ENCODE assay signal across 18 cellular contexts in genomic region chr1:192766876-192767275, GRCh38. TPM values are rescaled to one million over a fixed set of nuclear protein-coding genes. Genes with fewer than 3 reads are reported as not detected.
DNase-seq lines count a peak whose midpoint lies in the region; ATAC-seq and TF ChIP-seq lines count a peak whose summit lies in the region.
"Had no signal": no experiment of that assay in that cellular context is flagged by ENCODE, and none has a peak within 500 bp of the region (broad histone marks: within the 10 kb centered on the region; RNA-seq: fewer than 3 reads in every experiment).

No MANE protein-coding gene starts in this region.

- H3K23me2 ChIP-seq in H9 (ENCODE audit: insufficient read length, low read depth, low read length, poor library complexity, severe bottlenecking): no peaks in the 10 kb centered on the region

- H2AK5ac ChIP-seq in H9 (ENCODE audit: insufficient read length, low read length): no peak overlapping the region
- H2AK5ac ChIP-seq in mesendoderm (ENCODE audit: low read length): no peak overlapping the region

- H3K18ac ChIP-seq in H9 (ENCODE audit: insufficient read length, low read depth, low read length): no peak overlapping the region
- no peak overlapping the region for H3K18ac ChIP-seq in mesendoderm (ENCODE audit: low read length)

- H3K14ac ChIP-seq in H9 (ENCODE audit: insufficient read depth, low read length): no peak overlapping the region

- H3K36me3 Mint-ChIP-seq in H9 (ENCODE audit: insufficient read depth in 1 of 3, low read depth in 3 of 3): no peaks in the 10 kb centered on the region
- H3K36me3 Mint-ChIP-seq in endodermal cell (ENCODE audit: low read depth): no peaks in the 10 kb centered on the region
- H3K36me3 Mint-ChIP-seq: T-cell had no signal

- H2BK120ac ChIP-seq in H9 (ENCODE audit: low read depth, low read length, poor library complexity, severe bottlenecking) (no peak overlapping the region), mesendoderm (ENCODE audit: low read depth, low read length) (no peak overlapping the region)

- ATAC-seq in GM19324 (IDR thresholded peaks at IDR 0.05; ENCODE audit: low FRiP score, unreplicated experiment): no peak
- ATAC-seq: T-cell had no signal

- no peak overlapping the region for H3T11ph ChIP-seq in H9 (ENCODE audit: low read length)

- H3K4me1 ChIP-seq in BE2C: no peaks in the 10 kb centered on the region
- no peaks in the 10 kb centered on the region for H3K4me1 ChIP-seq in H9 (ENCODE audit: insufficient read depth, low read length)
- peaks cover 13% of the 10 kb centered on the region for H3K4me1 ChIP-seq in endodermal cell (ENCODE audit: control insufficient read depth, insufficient read depth, low read length)
- peaks cover 3% of the 10 kb centered on the region for H3K4me1 ChIP-seq in mesendoderm (ENCODE audit: control insufficient read depth, low read depth, low read length)

- no peaks in the 10 kb centered on the region for H3K27me3 Mint-ChIP-seq in H9 (ENCODE audit: low read depth)
- no peaks in the 10 kb centered on the region for H3K27me3 Mint-ChIP-seq in endodermal cell (ENCODE audit: insufficient read depth)

- H2AFZ ChIP-seq in H9 (ENCODE audit: low read length): no peak overlapping the region
- H2AFZ ChIP-seq: PC-9 had no signal

- H3K23ac ChIP-seq in H9 (ENCODE audit: insufficient read length, low read depth, low read length) (no peak overlapping the region), mesendoderm (ENCODE audit: low read length) (no peak overlapping the region)

- no peak overlapping the region for H2BK5ac ChIP-seq in H9 (ENCODE audit: insufficient read length, low read length)
- no peak overlapping the region for H2BK5ac ChIP-seq in mesendoderm (ENCODE audit: low read length)

- H2BK12ac ChIP-seq in H9 (ENCODE audit: insufficient read length, low read depth, low read length): no peak overlapping the region

- H3K79me1 ChIP-seq in H9 (ENCODE audit: insufficient read depth, low read depth, low read length, poor library complexity, severe bottlenecking) (no peaks in the 10 kb centered on the region), mesendoderm (ENCODE audit: low read length) (no peaks in the 10 kb centered on the region)

- H3K4me2 ChIP-seq in H9 (ENCODE audit: insufficient read depth, insufficient read length, low read length) (no peak overlapping the region), mesendoderm (ENCODE audit: low read length) (no peak overlapping the region)
- H3K4me2 ChIP-seq: PC-9 had no signal

- H2BK15ac ChIP-seq in H9 (ENCODE audit: low read depth, low read length) (no peak overlapping the region), mesendoderm (replicated peaks; ENCODE audit: low read depth) (no peak overlapping the region)

- H3K27me3 ChIP-seq in BE2C (no peaks in the 10 kb centered on the region), H9 (ENCODE audit: insufficient read depth, low read length) (no peaks in the 10 kb centered on the region), endodermal cell (ENCODE audit: control insufficient read depth, insufficient read depth, low read length, poor library complexity, severe bottlenecking) (no peaks in the 10 kb centered on the region), mesendoderm (ENCODE audit: insufficient read depth, low read length, poor library complexity) (no peaks in the 10 kb centered on the region)

- no peak overlapping the region for H2BK20ac ChIP-seq in H9 (ENCODE audit: low read depth, low read length, poor library complexity, severe bottlenecking)

- no peak overlapping the region for H4K91ac ChIP-seq in H9 (ENCODE audit: insufficient read length, low read depth, low read length)

- H3K9me3 ChIP-seq in BE2C (no peaks in the 10 kb centered on the region), H9 (ENCODE audit: control insufficient read depth, low read depth, low read length) (no peaks in the 10 kb centered on the region), endodermal cell (ENCODE audit: control insufficient read depth, low read length) (no peaks in the 10 kb centered on the region)
- H3K9me3 ChIP-seq: HAP-1 had no signal

- H3K56ac ChIP-seq in H9 (ENCODE audit: insufficient read length, low read depth, low read length) (no peak overlapping the region), mesendoderm (ENCODE audit: low read length) (no peak overlapping the region)

- H3K4me1 Mint-ChIP-seq in H9 (peaks cover 4 to 8% of the 10 kb centered on the region in 2 experiments), endodermal cell (peaks cover 14% of the 10 kb centered on the region)
- H3K4me1 Mint-ChIP-seq: T-cell had no signal

- H3K36me3 ChIP-seq in BE2C: no peaks in the 10 kb centered on the region
- no peaks in the 10 kb centered on the region for H3K36me3 ChIP-seq in endodermal cell (ENCODE audit: control insufficient read depth, insufficient read depth, low read length)
- no peaks in the 10 kb centered on the region for H3K36me3 ChIP-seq in mesendoderm (ENCODE audit: control insufficient read depth, insufficient read depth, low read length)
- H3K36me3 ChIP-seq: HAP-1 had no signal

- H4K8ac ChIP-seq in H9 (replicated peaks; ENCODE audit: insufficient read length, low read depth, low read length): no peak overlapping the region
- no peak overlapping the region for H4K8ac ChIP-seq in mesendoderm (ENCODE audit: low read depth, low read length)

- no CpG with 5 or more reads among the region's 3 CpGs for WGBS in H9 (ENCODE audit: extremely low coverage, insufficient read length, low lambda C conversion rate)
- 79 to 80% methylated on average over 3 of the region's 3 CpGs for WGBS in endodermal cell (ENCODE audit: insufficient coverage in 1 of 2, insufficient read length in 1 of 2), 2 experiments
- WGBS in mesendoderm (ENCODE audit: extremely low coverage, insufficient coverage, low lambda C conversion rate): no CpG with 5 or more reads among the region's 3 CpGs

- peak; percentile 31 for TF ChIP-seq CTCF in BE2C (IDR thresholded peaks at IDR 0.05; ENCODE audit: low read depth, low read length)
- TF ChIP-seq CTCF in H9 (conservative IDR thresholded peaks at IDR 0.05): peak; percentile 48; the same call in 2 of the 3 replicates
- peak; percentile 58 for TF ChIP-seq CTCF in endodermal cell (conservative IDR thresholded peaks at IDR 0.05)

- H3K27ac Mint-ChIP-seq in H9: no peak overlapping the region
- no peak overlapping the region for H3K27ac Mint-ChIP-seq in endodermal cell
- H3K27ac Mint-ChIP-seq: T-cell had no signal

- H4K5ac ChIP-seq in H9 (ENCODE audit: insufficient read length, low read depth, low read length) (no peak overlapping the region), mesendoderm (ENCODE audit: low read length) (no peak overlapping the region)

- no peak overlapping the region for H3K4me3 ChIP-seq in BE2C (ENCODE audit: low read depth, low read length)
- no peak overlapping the region for H3K4me3 ChIP-seq in endodermal cell (ENCODE audit: low read length)
- H3K4me3 ChIP-seq in mesendoderm (ENCODE audit: low read length): no peak overlapping the region
- H3K4me3 ChIP-seq: HAP-1, PC-9 had no signal

- H4K20me1 ChIP-seq in H9 (ENCODE audit: control insufficient read depth, insufficient read depth, insufficient read length): no peaks in the 10 kb centered on the region

- H3K79me2 ChIP-seq in H9 (ENCODE audit: insufficient read depth, low read length) (no peaks in the 10 kb centered on the region), mesendoderm (ENCODE audit: control insufficient read depth, insufficient read depth, low read length) (no peaks in the 10 kb centered on the region)

- H3K9ac ChIP-seq in H9 (ENCODE audit: extremely low read depth, insufficient read length, low read length): no peak overlapping the region
- no peak overlapping the region for H3K9ac ChIP-seq in endodermal cell (ENCODE audit: extremely low read depth, low read length, poor library complexity, severe bottlenecking)
- H3K9ac ChIP-seq in mesendoderm (ENCODE audit: low read length): no peak overlapping the region

- H3K27ac ChIP-seq in H9 (ENCODE audit: insufficient read length, low read depth, low read length): no peak overlapping the region
- no peak overlapping the region for H3K27ac ChIP-seq in endodermal cell (ENCODE audit: low read depth, low read length)
- no peak overlapping the region for H3K27ac ChIP-seq in mesendoderm (ENCODE audit: low read depth, low read length)
- H3K27ac ChIP-seq: C4-2B, PC-9, RWPE1 had no signal

- H3K9me3 Mint-ChIP-seq in H9 (no peaks in the 10 kb centered on the region), endodermal cell (no peaks in the 10 kb centered on the region)
- H3K9me3 Mint-ChIP-seq: T-cell had no signal

- H3K4me3 Mint-ChIP-seq in H9: no peak overlapping the region
- H3K4me3 Mint-ChIP-seq in endodermal cell: no peak overlapping the region
- H3K4me3 Mint-ChIP-seq: T-cell had no signal

- no peak for DNase-seq in BE2C
- peak; percentile 38 for DNase-seq in H9
- peak; percentile 72 for DNase-seq in endodermal cell
- DNase-seq in mesendoderm: peak; percentile 78
- DNase-seq in activated effector memory CD4-positive, alpha-beta T cell treated with Interleukin-2 at 50 U/mL for 16 hours: no peak
- no peak for DNase-seq in LoVo (ENCODE audit: low spot score)
- DNase-seq: GDM1, Kasumi-1, NCI-H1105, NCI-H2081, NCI-H524, SIG-M5, T-cell had no signal

- H3K4ac ChIP-seq in H9 (ENCODE audit: low read depth, low read length): no peak overlapping the region
- no peak overlapping the region for H3K4ac ChIP-seq in mesendoderm (ENCODE audit: low read depth, low read length)

RNA-seq across cellular contexts. Expression of gene RGS2, which starts 42.0 kb away (rescaled TPM):
- 14.9 TPM for polyA plus RNA-seq in BE2C (2012; ENCODE audit: insufficient read depth, insufficient read length, low read depth)
- total RNA-seq in H9 (2021) (13.7 and 13.9 TPM in 2 replicates), endodermal cell (10 to 100 TPM; 14.1 to 14.2 TPM)
- 22.4 TPM for polyA plus RNA-seq in endodermal cell (2013, experiment 1 of 2)
- polyA plus RNA-seq in endodermal cell (2013, experiment 2 of 2): 20.7 TPM
- polyA plus RNA-seq in mesendoderm (2013, experiment 1 of 2): 22.1 TPM
- polyA plus RNA-seq in mesendoderm (2013, experiment 2 of 2): 21.5 TPM

Comparison
In these comparisons a context has a peak if more than half of its experiments do, and no peak if none do; other contexts are left out.
1. DNase-seq: peak in H9 (single experiment), endodermal cell (single experiment) and mesendoderm (single experiment); none in BE2C (single experiment), activated effector memory CD4-positive, alpha-beta T cell treated with Interleukin-2 at 50 U/mL for 16 hours (single experiment) and LoVo (single experiment).
2. Peak in every context shown above with its lines, with median percentiles within 50 percentile points of each other: CTCF ChIP-seq.